In genomic region chr12:54272214-54272613, GRCh38 we compare ENCODE assay signal across 24 cellular contexts. TPM values are rescaled to one million over a fixed set of nuclear protein-coding genes. Genes with fewer than 3 reads are reported as not detected.
A peak's percentile ranks its signal among the peaks of the same experiment; 100 is the strongest.
DNase-seq lines count a peak whose midpoint lies in the region; ATAC-seq, FAIRE-seq and TF ChIP-seq lines count a peak whose summit lies in the region.
"Had no signal": no experiment of that assay in that cellular context is flagged by ENCODE, and none has a peak within 500 bp of the region (broad histone marks: within the 10 kb centered on the region; RNA-seq: fewer than 3 reads in every experiment).

No MANE protein-coding gene starts in this region.

- H3K27ac ChIP-seq in CD8-positive, alpha-beta memory T cell (ENCODE audit: low read depth, low read length) = no peak overlapping the region
- H3K27ac ChIP-seq in small intestine (ENCODE audit: low read depth in 1 of 2, low read length in 1 of 2) = no peak overlapping the region
- H3K27ac ChIP-seq: Peyer's patch, SJCRH30, tibial artery had no signal

- no peak for DNase-seq in activated CD4-positive, CD25-positive, alpha-beta regulatory T cell (lab: John Stamatoyannopoulos, UW)
- DNase-seq in CD8-positive, alpha-beta memory T cell = no peak
- DNase-seq in T-helper 17 cell (no peak), memory B cell (ENCODE audit: low spot score in 2 of 2) (no peak), small intestine (no peak), GOT3 (lab: John Stamatoyannopoulos, UW) (no peak), D721Med (ENCODE audit: insufficient read length, low spot score) (no peak)
- DNase-seq: 8988T; activated effector memory CD4-positive, alpha-beta T cell treated with anti-CD3 and anti-CD28 coated beads, Interleukin-2, amount 50 U/mL, for 16 hours; Calu3; glutamatergic neuron; kidney glomerular epithelial cell; nucleus accumbens; Peyer's patch; SJCRH30; stimulated activated CD4-positive, alpha-beta T cell treated with anti-CD3 and anti-CD28 coated beads, Interleukin-2, amount 100 ng/mL, for 48 hours; stimulated activated naive CD4-positive, alpha-beta T cell treated with Interleukin-2 at 50 U/mL for 16 hours; tibial artery had no signal

- no peak overlapping the region for H3K4me3 ChIP-seq in CD8-positive, alpha-beta memory T cell (ENCODE audit: low read length)
- no peak overlapping the region for H3K4me3 ChIP-seq in small intestine (ENCODE audit: low read depth in 1 of 2, low read length in 2 of 2)
- H3K4me3 ChIP-seq: lung, Peyer's patch, SJCRH30, smooth muscle cell, tibial artery had no signal

- H3K4me1 ChIP-seq in CD8-positive, alpha-beta memory T cell (ENCODE audit: insufficient read depth, low read length) = peaks cover 5% of the 10 kb centered on the region
- H3K4me1 ChIP-seq in small intestine (ENCODE audit: control insufficient read depth in 2 of 2, insufficient read depth in 1 of 2, low read depth in 1 of 2, low read length in 1 of 2) = no peaks in the 10 kb centered on the region
- H3K4me1 ChIP-seq: Peyer's patch, SJCRH30 had no signal

- no peak for TF ChIP-seq CTCF in D721Med (IDR thresholded peaks at IDR 0.05; ENCODE audit: insufficient read depth, missing control alignments)

- no peaks in the 10 kb centered on the region for H3K27me3 Mint-ChIP-seq in CD8-positive, alpha-beta memory T cell
- no peaks in the 10 kb centered on the region for H3K27me3 Mint-ChIP-seq in T-helper 17 cell
- no peaks in the 10 kb centered on the region for H3K27me3 Mint-ChIP-seq in memory B cell
- H3K27me3 Mint-ChIP-seq: central memory CD8-positive, alpha-beta T cell had no signal

- ATAC-seq in activated CD4-positive, CD25-positive, alpha-beta regulatory T cell treated with anti-CD3 and anti-CD28 coated beads, Interleukin-2, amount 50 U/mL, for 24 hours = peak; percentile 44 to 69
- ATAC-seq in T-helper 17 cell (peak; percentile 56), memory B cell (ENCODE audit: low read depth) (no peak)

- CTCF ChIA-PET in CD8-positive, alpha-beta memory T cell (lab: Charles Lee) = interaction anchor here (1.0 to 2.4 kb wide), 5 partner anchors 21 to 200 kb away, joined by 3 to 6 read pairs (median 3); no protein-coding TSS in a partner anchor

- FAIRE-seq in small intestine (lab: Jason Lieb, UNC) (no peak), D721Med (lab: Jason Lieb, UNC) (no peak)

- peaks cover 14 to 45% (median 39%) of the 10 kb centered on the region in 3 donors for H3K4me1 Mint-ChIP-seq in CD8-positive, alpha-beta memory T cell
- H3K4me1 Mint-ChIP-seq in T-helper 17 cell (peaks cover 37% of the 10 kb centered on the region), memory B cell (peaks cover 13% of the 10 kb centered on the region)

- POLR2A ChIA-PET in CD8-positive, alpha-beta memory T cell (lab: Charles Lee) = no interaction called here

- H3K9me3 ChIP-seq in CD8-positive, alpha-beta memory T cell (ENCODE audit: low read length) = no peaks in the 10 kb centered on the region
- H3K9me3 ChIP-seq in T-helper 17 cell (ENCODE audit: control insufficient read depth, low read length, poor library complexity, severe bottlenecking) = no peaks in the 10 kb centered on the region
- no peaks in the 10 kb centered on the region for H3K9me3 ChIP-seq in small intestine (ENCODE audit: control insufficient read depth, low read depth)
- H3K9me3 ChIP-seq: Peyer's patch, SJCRH30, tibial artery had no signal

- H3K27me3 ChIP-seq in CD8-positive, alpha-beta memory T cell (ENCODE audit: insufficient read depth, low read length, poor library complexity, severe bottlenecking) = no peaks in the 10 kb centered on the region
- H3K27me3 ChIP-seq in small intestine (ENCODE audit: control insufficient read depth in 2 of 2, insufficient read depth in 2 of 2, low read length in 2 of 2) = no peaks in the 10 kb centered on the region
- H3K27me3 ChIP-seq: Peyer's patch, SJCRH30, tibial artery had no signal

- H3K36me3 Mint-ChIP-seq in CD8-positive, alpha-beta memory T cell = peaks cover 0 to 15% (median 2%) of the 10 kb centered on the region in 3 donors
- H3K36me3 Mint-ChIP-seq in T-helper 17 cell (ENCODE audit: low read depth) = no peaks in the 10 kb centered on the region
- H3K36me3 Mint-ChIP-seq in memory B cell = peaks cover 4% of the 10 kb centered on the region

- H3K9me3 Mint-ChIP-seq in CD8-positive, alpha-beta memory T cell = no peaks in the 10 kb centered on the region
- H3K9me3 Mint-ChIP-seq in memory B cell = no peaks in the 10 kb centered on the region
- H3K9me3 Mint-ChIP-seq: central memory CD8-positive, alpha-beta T cell had no signal

- no peaks in the 10 kb centered on the region for H3K36me3 ChIP-seq in CD8-positive, alpha-beta memory T cell (ENCODE audit: insufficient read depth, low read length)
- H3K36me3 ChIP-seq in small intestine (ENCODE audit: control insufficient read depth in 2 of 2, insufficient read depth in 2 of 2, low read length in 2 of 2) = peaks cover 0 to 2% of the 10 kb centered on the region in 2 donors
- H3K36me3 ChIP-seq: Peyer's patch had no signal

- H3K4me3 Mint-ChIP-seq in CD8-positive, alpha-beta memory T cell = no peak overlapping the region
- H3K4me3 Mint-ChIP-seq in T-helper 17 cell (no peak overlapping the region), memory B cell (no peak overlapping the region)
- H3K4me3 Mint-ChIP-seq: central memory CD8-positive, alpha-beta T cell had no signal

- 27 to 57% (median 47%) methylated on average over 1 of the region's 1 CpG for WGBS in small intestine, 3 donors

- peak overlapping the region in 5 of 8 donors; percentile 17 to 61 (median 54) for H3K27ac Mint-ChIP-seq in CD8-positive, alpha-beta memory T cell
- H3K27ac Mint-ChIP-seq in T-helper 17 cell (peak overlapping the region; percentile 86), memory B cell (peak overlapping the region; percentile 55)

RNA-seq across cellular contexts. Expression of gene CBX5, which starts 7.7 kb away (rescaled TPM):
- total RNA-seq in CD8-positive, alpha-beta memory T cell = 10 to 100 TPM; 82.0 to 87.8 TPM
- 19.2 TPM for polyA plus RNA-seq in CD8-positive, alpha-beta memory T cell
- total RNA-seq in T-helper 17 cell = 10 to 100 TPM; 31.1 to 34.9 TPM
- 10 to 100 TPM in 1 of 3 donors, 1 to 10 TPM in 2; 2.7 to 13.5 (median 3.1) TPM for polyA plus RNA-seq in small intestine

RNA-seq across cellular contexts. Expression of gene HNRNPA1, which starts 8.3 kb away (rescaled TPM):
- total RNA-seq in CD8-positive, alpha-beta memory T cell = 1,000 to 10,000 TPM; 1,970 to 2,000 TPM
- polyA plus RNA-seq in CD8-positive, alpha-beta memory T cell = 822 TPM
- total RNA-seq in T-helper 17 cell = 1,000 to 10,000 TPM; 1,531 to 1,582 TPM
- polyA plus RNA-seq in small intestine = 1,000 to 10,000 TPM in 1 of 3 donors, 100 to 1,000 TPM in 2; 408 to 1,666 (median 728) TPM

RNA-seq across cellular contexts. Expression of gene NFE2, which starts 28.6 kb away (rescaled TPM):
- total RNA-seq in CD8-positive, alpha-beta memory T cell = not detected
- not detected for polyA plus RNA-seq in CD8-positive, alpha-beta memory T cell
- 10 to 100 TPM in 1 of 2 donors, 1 to 10 TPM in 1; 2.5 to 26.4 TPM for total RNA-seq in T-helper 17 cell
- under 1 TPM in 1 of 3 donors, not detected in 2; 0.07 TPM for polyA plus RNA-seq in small intestine
- total RNA-seq: activated CD8-positive, alpha-beta memory T cell treated with anti-CD3 and anti-CD28 coated beads for 36 hours; dermis microvascular lymphatic vessel endothelial cell; Peyer's patch; SJCRH30 had no signal

RNA-seq across cellular contexts. Expression of gene COPZ1, which starts 52.7 kb away (rescaled TPM):
- 100 to 1,000 TPM; 112 to 115 TPM for total RNA-seq in CD8-positive, alpha-beta memory T cell
- 158 TPM for polyA plus RNA-seq in CD8-positive, alpha-beta memory T cell
- total RNA-seq in T-helper 17 cell = 10 to 100 TPM; 58.6 to 63.3 TPM
- polyA plus RNA-seq in small intestine = 100 to 1,000 TPM; 114 to 140 (median 136) TPM
